8 cellular contexts compared by ENCODE assay signal in the genomic region with DNA sequence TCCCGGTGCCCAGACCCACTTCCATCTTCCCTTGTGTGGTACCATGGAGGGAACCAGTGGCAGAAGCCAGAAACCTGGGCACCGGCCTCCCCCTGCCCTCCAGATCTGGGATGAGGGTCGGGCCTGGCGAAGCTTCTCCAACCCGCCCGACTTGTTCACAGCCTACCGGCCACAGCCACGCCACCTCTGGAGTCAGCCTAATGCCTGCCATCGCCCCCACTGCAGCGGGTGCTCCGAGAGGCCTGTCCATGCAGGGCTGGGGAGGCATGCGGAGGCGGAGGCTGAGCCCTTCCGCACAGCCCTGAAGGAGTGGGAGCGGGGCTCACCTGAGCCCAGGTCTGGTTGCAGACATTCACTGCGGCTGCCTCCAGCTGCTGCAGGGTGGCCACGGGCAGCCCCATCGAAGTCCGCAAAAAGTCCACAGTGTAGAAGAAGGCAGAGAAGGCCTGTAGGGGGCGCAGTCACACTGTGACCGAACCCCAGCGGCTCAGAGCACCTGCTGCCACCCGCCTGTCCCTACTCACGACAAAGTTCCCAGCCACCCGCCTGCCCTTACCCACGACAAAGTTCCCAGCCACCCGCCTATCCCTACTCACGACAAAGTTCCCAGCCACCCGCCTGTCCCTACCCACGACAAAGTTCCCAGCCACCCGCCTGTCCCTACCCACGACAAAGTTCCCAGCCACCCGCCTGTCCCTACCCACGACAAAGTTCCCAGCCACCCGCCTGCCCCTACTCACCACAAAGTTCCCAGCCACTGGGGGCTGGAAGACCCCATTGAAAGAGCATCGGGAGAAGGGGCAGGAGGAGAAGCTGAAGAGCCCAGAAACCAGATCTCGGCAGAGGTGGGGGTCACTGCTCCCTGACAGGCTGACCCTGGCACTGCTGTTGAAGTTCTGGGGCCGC. TPM values are rescaled to one million over a fixed set of nuclear protein-coding genes. Genes with fewer than 3 reads are reported as not detected.
DNase-seq lines count a peak whose midpoint lies in the region; ATAC-seq and TF ChIP-seq lines count a peak whose summit lies in the region.

No MANE protein-coding gene starts in this region.

- H3K27me3 ChIP-seq in IMR-90 (ENCODE audit: control insufficient read depth, insufficient read depth, low read length) (peaks cover 67% of the 10 kb centered on the region), liver (ENCODE audit: control insufficient read depth in 4 of 4, insufficient read depth in 4 of 4, low read length in 3 of 4) (peaks cover 6 to 14% (median 8%) of the 10 kb centered on the region in 4 donors)

- H3K36me3 ChIP-seq in IMR-90 (ENCODE audit: control insufficient read depth, insufficient read depth, low read length) (no peaks in the 10 kb centered on the region), liver (ENCODE audit: control insufficient read depth in 4 of 4, insufficient read depth in 3 of 4, low read depth in 1 of 4, low read length in 3 of 4) (no peaks in the 10 kb centered on the region)

- CTCF ChIA-PET in IMR-90 (lab: Yijun Ruan, JAX) (interaction anchor here (1.1 kb wide), 1 partner anchor 14 kb away, joined by 3 read pairs; no protein-coding TSS in a partner anchor), RWPE1 (lab: Yijun Ruan, JAX) (interaction anchor here (0.5 to 4.4 kb wide), 12 partner anchors 8 to 554 kb away, joined by 3 to 63 read pairs (median 5); a partner anchor contains a TSS)

- intact Hi-C loops in IMR-90 (cut with micrococcal nuclease), result no loop called here

- no peaks in the 10 kb centered on the region for H3K9me3 ChIP-seq in IMR-90 (ENCODE audit: control insufficient read depth, insufficient read depth, low read length)
- H3K9me3 ChIP-seq in liver (ENCODE audit: control insufficient read depth in 4 of 4, low read length in 3 of 4), result no peaks in the 10 kb centered on the region

- H3K4me3 ChIP-seq in IMR-90 (ENCODE audit: insufficient read depth, low read depth, low read length) (no peak overlapping the region), liver (ENCODE audit: low read depth in 1 of 3, low read length in 3 of 3) (no peak overlapping the region)

- DNase-seq in COR-L47 (lab: John Stamatoyannopoulos, UW) (peak; percentile 62), IMR-90 (peak; percentile 20), RWPE1 (ENCODE audit: low spot score) (no peak), astrocyte of the hippocampus (ENCODE audit: low read depth, low spot score) (peak; percentile 78), substantia nigra (lab: John Stamatoyannopoulos, UW) (peak in 35 of 49 donors; percentile 23 to 78 (median 56))

- H3K9ac ChIP-seq in IMR-90 (ENCODE audit: low read depth, low read length) (no peak overlapping the region), liver (ENCODE audit: low read depth in 1 of 2, low read length in 2 of 2) (no peak overlapping the region)

- TF ChIP-seq RAD21 in IMR-90 (IDR thresholded peaks at IDR 0.05; ENCODE audit: low read length) (peak; percentile 54), liver (IDR thresholded peaks at IDR 0.05) (peak; percentile 52 to 76)

- TF ChIP-seq CTCF in IMR-90 (conservative IDR thresholded peaks at IDR 0.05; ENCODE audit: low read depth, low read length), result peak; percentile 63
- peak; percentile 70 for TF ChIP-seq CTCF in RWPE1 (conservative IDR thresholded peaks at IDR 0.05; ENCODE audit: low read depth)
- TF ChIP-seq CTCF in liver (IDR thresholded peaks at IDR 0.05; ENCODE audit: low read depth, low read length, missing input control), result peak; percentile 56

- no peak overlapping the region for H2AK9ac ChIP-seq in IMR-90 (replicated peaks; ENCODE audit: low read depth, low read length, poor library complexity)

- POLR2A ChIA-PET in IMR-90 (lab: Charles Lee; ENCODE audit: unreplicated experiment), result no interaction called here
- POLR2A ChIA-PET in RWPE1 (lab: Yijun Ruan, JAX; ENCODE audit: low non-redundant PET), result no interaction called here

- no peak overlapping the region for H3K14ac ChIP-seq in IMR-90 (replicated peaks; ENCODE audit: low read depth, low read length)

- WGBS in IMR-90 (ENCODE audit: extremely low coverage in 2 of 2, insufficient read length in 1 of 2), 2 experiments, result 50% methylated on average over 12 of the region's 38 CpGs; no CpG with 5 or more reads in 1 of the 2 experiments
- WGBS in liver, result 48% methylated on average over 38 of the region's 38 CpGs

- BruUV-seq in IMR-90 (replicated peaks; lab: Mats Ljungman, UMichigan), result no TSS peak

- dilution Hi-C loops in IMR-90 (cut with HindIII; ENCODE audit: low sequenced_read_pairs, unreplicated experiment), result no loop called here

- in situ Hi-C loops in IMR-90 (cut with MboI; ENCODE audit: low sequenced_read_pairs), result no loop called here

- H2AK5ac ChIP-seq in IMR-90 (ENCODE audit: low read depth, low read length), result no peak overlapping the region

- peaks cover 3% of the 10 kb centered on the region for H3K4me1 ChIP-seq in IMR-90 (ENCODE audit: control insufficient read depth, insufficient read depth, low read length)
- H3K4me1 ChIP-seq in liver (ENCODE audit: control insufficient read depth in 4 of 4, insufficient read depth in 4 of 4, low read length in 3 of 4), result peaks cover 6 to 39% (median 13%) of the 10 kb centered on the region in 4 donors

- H4K20me1 ChIP-seq in IMR-90 (ENCODE audit: insufficient read depth, low read length), result peaks cover 5% of the 10 kb centered on the region

- no peak overlapping the region for H2BK15ac ChIP-seq in IMR-90 (ENCODE audit: low read depth, low read length)

- TF ChIP-seq POLR2A in IMR-90 (IDR thresholded peaks at IDR 0.05; ENCODE audit: low read depth, low read length), result no peak

- no peak overlapping the region for H4K5ac ChIP-seq in IMR-90 (ENCODE audit: low read depth, low read length)

- H3K79me1 ChIP-seq in IMR-90 (ENCODE audit: low read depth in 1 of 2, low read length in 2 of 2), result peaks cover 3 to 4% of the 10 kb centered on the region in 2 experiments; a peak in 2 of 4 replicates

- H2BK20ac ChIP-seq in IMR-90 (ENCODE audit: low read depth, low read length), result no peak overlapping the region

- no peak overlapping the region for H4K91ac ChIP-seq in IMR-90 (ENCODE audit: insufficient read depth, low read depth, low read length)

- H2BK120ac ChIP-seq in IMR-90 (ENCODE audit: low read depth, low read length), result no peak overlapping the region

- H3K4me2 ChIP-seq in IMR-90 (ENCODE audit: low read depth, low read length), result no peak overlapping the region

- no peak overlapping the region for H3K18ac ChIP-seq in IMR-90 (ENCODE audit: low read depth, low read length)

- no peak overlapping the region for H2BK5ac ChIP-seq in IMR-90 (ENCODE audit: low read depth, low read length, poor library complexity, severe bottlenecking)

- no peak overlapping the region for H3K23ac ChIP-seq in IMR-90 (ENCODE audit: low read depth, low read length)

- H2AFZ ChIP-seq in IMR-90 (replicated peaks; ENCODE audit: low read length, poor library complexity), result no peak overlapping the region

- H3K56ac ChIP-seq in IMR-90 (ENCODE audit: extremely low read depth, insufficient read depth, low read length), result no peak overlapping the region

- no peaks in the 10 kb centered on the region for H3K9me1 ChIP-seq in IMR-90 (ENCODE audit: insufficient read depth, low read length)

- no peak overlapping the region for H4K8ac ChIP-seq in IMR-90 (ENCODE audit: low read depth in 2 of 2, low read length in 2 of 2)

- H3K27ac ChIP-seq in IMR-90 (ENCODE audit: insufficient read depth, low read length), result no peak overlapping the region
- peak overlapping the region; percentile 4; the same call in 1 of the 2 replicates for H3K27ac ChIP-seq in RWPE1
- H3K27ac ChIP-seq in liver (ENCODE audit: low read depth in 1 of 2, low read length in 2 of 2), result no peak overlapping the region
- H3K27ac ChIP-seq in substantia nigra (ENCODE audit: low read depth, low read length, poor library complexity, severe bottlenecking), result no peak overlapping the region

- H3K4ac ChIP-seq in IMR-90 (ENCODE audit: low read depth, low read length), result no peak overlapping the region

- peak; percentile 13; the same call in 1 of the 2 replicates for ATAC-seq in IMR-90 (ENCODE audit: low read depth)
- no peak for ATAC-seq in HG02763 (IDR thresholded peaks at IDR 0.05; ENCODE audit: unreplicated experiment)
- no peak for ATAC-seq in HG02938 (IDR thresholded peaks at IDR 0.05; ENCODE audit: unreplicated experiment)

TF ChIP-seq in IMR-90, 13 proteins besides CTCF, POLR2A, EP300 and RAD21 (continues in another document):
- TF ChIP-seq FOS (IDR thresholded peaks at IDR 0.05; ENCODE audit: low read depth, low read length) (no peak), MAZ (IDR thresholded peaks at IDR 0.05; ENCODE audit: borderline replicate concordance, low read depth, low read length) (no peak)

TF ChIP-seq in liver, 16 proteins besides CTCF, POLR2A, EP300 and RAD21 (continues in another document):
- no peak for TF ChIP-seq EGR1 (IDR thresholded peaks at IDR 0.05; ENCODE audit: low read depth in 2 of 2)
- TF ChIP-seq JUND (IDR thresholded peaks at IDR 0.05), result no peak

RNA-seq across cellular contexts. Expression of a gene that starts 3.8 kb away (rescaled TPM):
- total RNA-seq in IMR-90 (2012; rRNA removed), result 2.7 and 2.8 TPM in 2 replicates
- 58.1 and 74.0 TPM in 2 replicates for polyA plus RNA-seq in IMR-90 (2012; rRNA removed)
- 57.6 and 91.2 TPM in 2 replicates for polyA plus RNA-seq in IMR-90 (2012; cell fraction: cytosol; rRNA removed)
- polyA plus RNA-seq in IMR-90 (2012; cell fraction: nucleus; rRNA removed; ENCODE audit: low replicate concordance), result 327 and 712 TPM in 2 replicates
- total RNA-seq in liver, result 1 to 10 TPM; 2.7 to 5.6 TPM
- polyA plus RNA-seq in liver, result 10 to 100 TPM in 1 of 2 donors, 1 to 10 TPM in 1; 9.0 to 14.5 TPM

RNA-seq across cellular contexts. Expression of a gene that starts 4.1 kb away (rescaled TPM):
- total RNA-seq in IMR-90 (2012; rRNA removed), result not detected in 2 replicates
- polyA plus RNA-seq in IMR-90 (2012; rRNA removed), result not detected in 2 replicates
- polyA plus RNA-seq in IMR-90 (2012; cell fraction: cytosol; rRNA removed), result not detected in 2 replicates
- 0.09 TPM in 1 of 2 replicates, not detected in the other for polyA plus RNA-seq in IMR-90 (2012; cell fraction: nucleus; rRNA removed; ENCODE audit: low replicate concordance)
- under 1 TPM; 0.09 to 0.25 TPM for total RNA-seq in liver
- under 1 TPM; 0.17 to 0.40 TPM for polyA plus RNA-seq in liver

RNA-seq across cellular contexts. Expression of a gene that starts 17.9 kb away (rescaled TPM):
- total RNA-seq in IMR-90 (2012; rRNA removed) (not detected in 2 replicates), liver (under 1 TPM; 0.37 to 0.67 TPM)
- polyA plus RNA-seq in IMR-90 (2012; rRNA removed) (not detected in 2 replicates), liver (under 1 TPM in 1 of 2 donors, not detected in 1; 0.14 TPM)
- not detected in 2 replicates for polyA plus RNA-seq in IMR-90 (2012; cell fraction: cytosol; rRNA removed)
- polyA plus RNA-seq in IMR-90 (2012; cell fraction: nucleus; rRNA removed; ENCODE audit: low replicate concordance), result 0.02 and 0.03 TPM in 2 replicates

RNA-seq across cellular contexts. Expression of a gene that starts 20.6 kb away (rescaled TPM):
- total RNA-seq in IMR-90 (2012; rRNA removed) (3.3 and 3.4 TPM in 2 replicates), liver (1 to 10 TPM in 1 of 2 donors, under 1 TPM in 1; 0.08 to 1.8 TPM)
- polyA plus RNA-seq in IMR-90 (2012; rRNA removed) (4.9 and 6.4 TPM in 2 replicates), liver (under 1 TPM; 0.06 to 0.38 TPM)
- polyA plus RNA-seq in IMR-90 (2012; cell fraction: cytosol; rRNA removed), result 3.1 and 4.5 TPM in 2 replicates
- polyA plus RNA-seq in IMR-90 (2012; cell fraction: nucleus; rRNA removed; ENCODE audit: low replicate concordance), result 3.0 and 9.5 TPM in 2 replicates

RNA-seq across cellular contexts. Expression of a gene that starts 21.8 kb away (rescaled TPM):
- total RNA-seq in IMR-90 (2012; rRNA removed), result 3.8 and 4.4 TPM in 2 replicates
- polyA plus RNA-seq in IMR-90 (2012; rRNA removed), result 46.0 and 52.3 TPM in 2 replicates
- polyA plus RNA-seq in IMR-90 (2012; cell fraction: cytosol; rRNA removed), result 11.9 and 56.9 TPM in 2 replicates
- polyA plus RNA-seq in IMR-90 (2012; cell fraction: nucleus; rRNA removed; ENCODE audit: low replicate concordance), result 194 and 536 TPM in 2 replicates
- 10 to 100 TPM in 1 of 2 donors, 1 to 10 TPM in 1; 2.9 to 15.2 TPM for total RNA-seq in liver
- polyA plus RNA-seq in liver, result 10 to 100 TPM in 1 of 2 donors, 1 to 10 TPM in 1; 9.5 to 15.1 TPM
